Comparison of ENCODE assay signal across 1 cellular context in the genomic region with DNA sequence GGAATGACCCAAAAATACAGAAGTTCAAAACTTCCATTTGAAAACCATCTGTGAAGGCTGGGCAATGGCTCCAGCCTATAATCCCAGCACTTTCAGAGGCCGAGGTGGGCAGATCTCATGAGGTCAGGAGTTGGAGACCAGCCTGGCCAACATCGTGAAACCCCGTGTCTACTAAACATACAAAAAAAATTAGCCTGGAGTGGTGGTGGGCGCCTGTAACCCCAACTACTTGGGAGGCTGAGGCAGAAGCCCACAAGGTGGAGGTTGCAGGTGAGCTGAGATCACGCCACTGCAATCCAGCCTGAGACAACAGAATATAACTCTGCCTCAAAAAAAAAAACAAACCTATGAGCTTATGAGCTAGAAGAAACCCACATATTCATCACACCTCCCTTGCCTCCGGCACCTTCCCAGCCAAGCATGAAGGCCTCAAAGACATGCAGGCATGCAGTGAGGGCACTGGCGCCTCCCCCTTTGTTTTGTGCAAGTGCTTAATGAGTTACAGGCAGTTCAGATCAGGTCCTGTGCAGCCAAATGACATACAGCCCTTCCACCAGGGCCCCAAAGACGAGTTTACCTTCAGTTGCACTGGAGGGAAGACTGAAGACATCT.
TF ChIP-seq lines count a peak whose summit lies in the region.

No MANE protein-coding gene starts in this region.

TF ChIP-seq in IMR-90, 13 proteins besides CTCF, POLR2A, EP300 and RAD21 (continued from another document):
- TF ChIP-seq, protein P1, sequence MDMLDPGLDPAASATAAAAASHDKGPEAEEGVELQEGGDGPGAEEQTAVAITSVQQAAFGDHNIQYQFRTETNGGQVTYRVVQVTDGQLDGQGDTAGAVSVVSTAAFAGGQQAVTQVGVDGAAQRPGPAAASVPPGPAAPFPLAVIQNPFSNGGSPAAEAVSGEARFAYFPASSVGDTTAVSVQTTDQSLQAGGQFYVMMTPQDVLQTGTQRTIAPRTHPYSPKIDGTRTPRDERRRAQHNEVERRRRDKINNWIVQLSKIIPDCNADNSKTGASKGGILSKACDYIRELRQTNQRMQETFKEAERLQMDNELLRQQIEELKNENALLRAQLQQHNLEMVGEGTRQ (IDR thresholded peaks at IDR 0.05; ENCODE audit: low read depth, low read length), result no peak
- TF ChIP-seq MXI1 (IDR thresholded peaks at IDR 0.05; ENCODE audit: borderline replicate concordance, low read depth, low read length) (no peak), CHD1 (IDR thresholded peaks at IDR 0.05; ENCODE audit: low read depth, low read length) (no peak), RFX5 (IDR thresholded peaks at IDR 0.05; ENCODE audit: low read depth, low read length) (no peak), NFE2L2 (IDR thresholded peaks at IDR 0.05; ENCODE audit: low read depth, low read length) (no peak), SMC3 (IDR thresholded peaks at IDR 0.05; ENCODE audit: low read depth, low read length) (no peak), MAFK (IDR thresholded peaks at IDR 0.05; ENCODE audit: low read depth, low read length) (no peak), BHLHE40 (IDR thresholded peaks at IDR 0.05; ENCODE audit: low read depth, low read length) (no peak)
- TF ChIP-seq, protein P2, sequence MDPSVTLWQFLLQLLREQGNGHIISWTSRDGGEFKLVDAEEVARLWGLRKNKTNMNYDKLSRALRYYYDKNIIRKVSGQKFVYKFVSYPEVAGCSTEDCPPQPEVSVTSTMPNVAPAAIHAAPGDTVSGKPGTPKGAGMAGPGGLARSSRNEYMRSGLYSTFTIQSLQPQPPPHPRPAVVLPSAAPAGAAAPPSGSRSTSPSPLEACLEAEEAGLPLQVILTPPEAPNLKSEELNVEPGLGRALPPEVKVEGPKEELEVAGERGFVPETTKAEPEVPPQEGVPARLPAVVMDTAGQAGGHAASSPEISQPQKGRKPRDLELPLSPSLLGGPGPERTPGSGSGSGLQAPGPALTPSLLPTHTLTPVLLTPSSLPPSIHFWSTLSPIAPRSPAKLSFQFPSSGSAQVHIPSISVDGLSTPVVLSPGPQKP (IDR thresholded peaks at IDR 0.05; ENCODE audit: borderline replicate concordance, low read depth, low read length), result no peak
